ENCODE assay signal across 11 cellular contexts in the genomic region with DNA sequence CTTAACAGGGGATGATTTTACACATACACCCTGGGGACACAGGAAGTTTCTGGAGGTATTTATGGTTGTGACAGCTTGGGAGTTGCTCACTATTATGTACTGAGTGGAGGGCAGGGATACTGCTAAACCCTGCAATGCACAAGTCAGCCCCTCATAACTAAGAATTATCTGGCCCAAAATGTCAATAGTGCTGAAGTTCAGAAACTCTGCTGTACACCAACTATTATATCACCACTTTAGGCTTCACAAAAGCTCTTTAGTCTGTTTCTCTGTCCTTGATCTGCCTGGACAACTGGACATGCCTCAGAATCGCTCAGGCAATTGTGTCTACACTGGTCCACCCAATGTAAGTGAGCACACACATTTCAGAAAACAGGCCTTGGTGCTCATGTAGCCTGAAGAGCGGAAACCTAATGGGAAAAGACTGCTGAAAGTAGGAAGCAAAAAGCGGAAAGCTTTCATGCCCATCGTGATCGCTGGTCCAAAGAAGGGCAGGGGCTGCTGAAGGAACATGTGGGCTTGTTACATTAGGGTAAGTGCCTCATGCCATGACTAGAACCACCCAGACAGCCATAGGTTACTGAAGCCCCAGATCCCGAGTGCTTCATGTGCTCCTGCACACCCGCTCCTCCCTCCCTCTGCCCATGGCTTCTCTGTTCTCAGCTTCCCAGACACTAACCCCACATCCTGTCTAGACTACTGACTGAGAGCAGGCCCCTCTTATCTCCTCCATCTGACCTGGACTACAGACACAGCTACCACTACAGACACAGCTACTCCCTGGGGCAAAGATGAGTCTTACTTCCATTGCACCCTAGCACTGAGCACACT.
DNase-seq lines count a peak whose midpoint lies in the region; ATAC-seq and TF ChIP-seq lines count a peak whose summit lies in the region.
"Had no signal": no experiment of that assay in that cellular context is flagged by ENCODE, and none has a peak within 500 bp of the region (broad histone marks: within the 10 kb centered on the region; RNA-seq: fewer than 3 reads in every experiment).

No MANE protein-coding gene starts in this region.

- H3K4me3 Mint-ChIP-seq in activated CD4-positive, alpha-beta T cell treated with anti-CD3 and anti-CD28 coated beads for 36 hours: no peak overlapping the region

- peak; percentile 32 for DNase-seq in activated CD4-positive, alpha-beta T cell treated with anti-CD3 and anti-CD28 coated beads for 36 hours
- no peak for DNase-seq in activated CD4-positive, alpha-beta T cell treated with anti-CD3 and anti-CD28 coated beads for 1 hour
- DNase-seq in RPMI7951 (ENCODE audit: low read depth) (peak; percentile 89), cardiac fibroblast (ENCODE audit: low read depth in 2 of 2) (peak; percentile 19 to 41), retina (peak; percentile 71), cardiac septum (ENCODE audit: low spot score) (no peak)
- DNase-seq: 8988T; activated CD8-positive, alpha-beta memory T cell treated with anti-CD3 and anti-CD28 coated beads, Interleukin-2, amount 50 U/mL, for 48 hours; substantia nigra had no signal

- TF ChIP-seq CTCF in cardiac fibroblast (IDR thresholded peaks at IDR 0.05; ENCODE audit: low read depth, low read length): no peak

- no peak overlapping the region for H3K27ac Mint-ChIP-seq in activated CD4-positive, alpha-beta T cell treated with anti-CD3 and anti-CD28 coated beads for 36 hours

- H3K4me3 ChIP-seq in cardiac fibroblast (replicated peaks in 1 of 2; ENCODE audit: low read depth in 2 of 2, low read length in 2 of 2): no peak overlapping the region

- ATAC-seq in activated CD4-positive, alpha-beta T cell treated with anti-CD3 and anti-CD28 coated beads for 36 hours: peak; percentile 74
- ATAC-seq in GM21825 (IDR thresholded peaks at IDR 0.05; ENCODE audit: unreplicated experiment) (no peak), GM21717 (IDR thresholded peaks at IDR 0.05; ENCODE audit: unreplicated experiment) (no peak)

- no peaks in the 10 kb centered on the region for H3K9me3 Mint-ChIP-seq in activated CD4-positive, alpha-beta T cell treated with anti-CD3 and anti-CD28 coated beads for 36 hours (ENCODE audit: low read depth)

- H3K4me1 Mint-ChIP-seq in activated CD4-positive, alpha-beta T cell treated with anti-CD3 and anti-CD28 coated beads for 36 hours: peaks cover 46% of the 10 kb centered on the region

- H3K27me3 Mint-ChIP-seq in activated CD4-positive, alpha-beta T cell treated with anti-CD3 and anti-CD28 coated beads for 36 hours: no peaks in the 10 kb centered on the region

- no peaks in the 10 kb centered on the region for H3K36me3 Mint-ChIP-seq in activated CD4-positive, alpha-beta T cell treated with anti-CD3 and anti-CD28 coated beads for 36 hours (ENCODE audit: low read depth)

- CTCF ChIA-PET in activated CD4-positive, alpha-beta T cell treated with anti-CD3 and anti-CD28 coated beads for 36 hours (lab: Charles Lee): interaction anchor here (0.6 to 1.4 kb wide), 4 partner anchors 74 to 816 kb away, joined by 3 to 6 read pairs (median 3); partner anchors contain the start of gene LRIG2

- POLR2A ChIA-PET in activated CD4-positive, alpha-beta T cell treated with anti-CD3 and anti-CD28 coated beads for 36 hours (lab: Charles Lee): no interaction called here

- intact Hi-C loops in activated CD4-positive, alpha-beta T cell treated with anti-CD3 and anti-CD28 coated beads for 36 hours (cut with DNase I, micrococcal nuclease): no loop called here
- intact Hi-C loops in cardiac septum (cut with DNase I): loop anchor here (10.0 kb wide), 1 partner anchor 668 kb away; the partner anchor contains the start of gene RSBN1

Comparison
In these comparisons a context has a peak if more than half of its experiments do, and no peak if none do; other contexts are left out.
1. DNase-seq: peak in activated CD4-positive, alpha-beta T cell treated with anti-CD3 and anti-CD28 coated beads for 36 hours (single experiment), RPMI7951 (single experiment), cardiac fibroblast (2 of 2) and retina (single experiment); none in activated CD4-positive, alpha-beta T cell treated with anti-CD3 and anti-CD28 coated beads for 1 hour (single experiment) and cardiac septum (single experiment).